In the genomic region with DNA sequence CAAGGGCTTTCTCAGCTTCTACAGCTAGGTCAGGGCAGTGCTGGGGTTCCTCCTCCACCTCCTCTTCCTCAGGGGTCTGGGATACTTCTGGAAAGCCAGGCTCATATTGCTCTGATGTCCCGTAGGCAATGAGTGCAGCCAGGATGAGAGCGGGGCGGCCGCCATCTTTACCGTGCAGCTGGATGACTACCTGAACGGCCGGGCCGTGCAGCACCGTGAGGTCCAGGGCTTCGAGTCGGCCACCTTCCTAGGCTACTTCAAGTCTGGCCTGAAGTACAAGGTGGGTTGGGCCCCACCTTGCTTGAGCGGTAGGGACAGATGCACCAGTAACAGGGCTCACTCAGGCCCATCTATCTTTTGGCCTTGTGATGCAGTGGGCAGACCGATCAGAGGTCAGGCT, we compare ENCODE assay signal across 18 cellular contexts. TPM values are rescaled to one million over a fixed set of nuclear protein-coding genes. Genes with fewer than 3 reads are reported as not detected.
DNase-seq lines count a peak whose midpoint lies in the region; ATAC-seq and TF ChIP-seq lines count a peak whose summit lies in the region.
"Had no signal": no experiment of that assay in that cellular context is flagged by ENCODE, and none has a peak within 500 bp of the region (broad histone marks: within the 10 kb centered on the region; RNA-seq: fewer than 3 reads in every experiment).

No MANE protein-coding gene starts in this region.

- DNase-seq in chondrocyte (ENCODE audit: low spot score): peak; percentile 72
- DNase-seq in esophagus squamous epithelium (lab: John Stamatoyannopoulos, UW): no peak
- no peak for DNase-seq in prostate gland (ENCODE audit: low spot score)
- no peak for DNase-seq in thoracic aorta (ENCODE audit: low spot score)
- no peak for DNase-seq in NCI-H226
- DNase-seq in GDM1 (lab: John Stamatoyannopoulos, UW): no peak
- DNase-seq in amygdala (lab: John Stamatoyannopoulos, UW): no peak
- DNase-seq: activated B cell treated with CpG ODN at 0.5 μM for 24 hours; activated CD4-positive, alpha-beta memory T cell treated with anti-CD3 and anti-CD28 coated beads for 36 hours; activated gamma-delta T cell treated with Interleukin-2 at 50 U/mL for 16 hours; foreskin fibroblast; kidney; naive thymus-derived CD4-positive, alpha-beta T cell; T1000; trophoblast cell had no signal

- no peaks in the 10 kb centered on the region for H3K9me3 ChIP-seq in esophagus squamous epithelium
- no peaks in the 10 kb centered on the region for H3K9me3 ChIP-seq in prostate gland
- H3K9me3 ChIP-seq in thoracic aorta: no peaks in the 10 kb centered on the region
- H3K9me3 ChIP-seq: adrenal gland; BLaER1 treated with 17β-estradiol and CSF1 and Interleukin-3, amounts not matched to agents 10 nM and 100 nM had no signal

- intact Hi-C loops in esophagus squamous epithelium (cut with DNase I): loop anchor here (10.0 kb wide), 1 partner anchor 88 kb away; no protein-coding TSS in a partner anchor
- intact Hi-C loops in prostate gland (cut with DNase I): no loop called here

- H3K36me3 Mint-ChIP-seq in chondrocyte (ENCODE audit: low read depth): peaks cover 21% of the 10 kb centered on the region
- H3K36me3 Mint-ChIP-seq: activated CD4-positive, alpha-beta memory T cell treated with anti-CD3 and anti-CD28 coated beads for 36 hours had no signal

- H3K27ac ChIP-seq in esophagus squamous epithelium (peak overlapping the region; percentile 66 to 95 (median 89)), prostate gland (peak overlapping the region; percentile 40 to 84), thoracic aorta (peak overlapping the region; percentile 69 to 91)
- H3K27ac ChIP-seq: BLaER1 treated with 17β-estradiol and CSF1 and Interleukin-3, amounts not matched to agents 10 nM and 100 nM; KMS-11 had no signal

- no peak for ATAC-seq in thoracic aorta (ENCODE audit: insufficient number of reproducible peaks, low FRiP score, low read depth)
- ATAC-seq: naive thymus-derived CD4-positive, alpha-beta T cell had no signal

- peaks cover 29% of the 10 kb centered on the region for H3K4me1 Mint-ChIP-seq in chondrocyte (ENCODE audit: low read depth)

- TF ChIP-seq POLR2A in esophagus squamous epithelium (IDR thresholded peaks at IDR 0.05): no peak
- no peak for TF ChIP-seq POLR2A in prostate gland (IDR thresholded peaks at IDR 0.05)

- peaks cover 48 to 94% (median 65%) of the 10 kb centered on the region in 3 donors for H3K4me1 ChIP-seq in esophagus squamous epithelium
- peaks cover 4% of the 10 kb centered on the region for H3K4me1 ChIP-seq in prostate gland (replicated peaks)
- peaks cover 62 to 84% of the 10 kb centered on the region in 2 donors for H3K4me1 ChIP-seq in thoracic aorta (ENCODE audit: control insufficient read depth in 1 of 2, low read depth in 2 of 2)

- H3K36me3 ChIP-seq in esophagus squamous epithelium (peaks cover 0 to 61% (median 18%) of the 10 kb centered on the region in 3 donors), prostate gland (no peaks in the 10 kb centered on the region), thoracic aorta (peaks cover 51% of the 10 kb centered on the region)

- H3K9me3 Mint-ChIP-seq in chondrocyte (ENCODE audit: low read depth): no peaks in the 10 kb centered on the region
- H3K9me3 Mint-ChIP-seq: activated B cell treated with CpG ODN at 0.5 μM for 24 hours; activated CD4-positive, alpha-beta memory T cell treated with anti-CD3 and anti-CD28 coated beads for 36 hours; naive thymus-derived CD4-positive, alpha-beta T cell had no signal

- TF ChIP-seq CTCF in chondrocyte (IDR thresholded peaks at IDR 0.05) (no peak), esophagus squamous epithelium (IDR thresholded peaks at IDR 0.05) (no peak), prostate gland (IDR thresholded peaks at IDR 0.05) (no peak), thoracic aorta (IDR thresholded peaks at IDR 0.05) (no peak)

- H3K27ac Mint-ChIP-seq in chondrocyte (ENCODE audit: unreplicated experiment): no peak overlapping the region
- H3K27ac Mint-ChIP-seq: activated B cell treated with CpG ODN at 0.5 μM for 24 hours; activated CD4-positive, alpha-beta memory T cell treated with anti-CD3 and anti-CD28 coated beads for 36 hours; naive thymus-derived CD4-positive, alpha-beta T cell had no signal

- WGBS in esophagus squamous epithelium, 2 donors: 82 to 100% methylated on average over 2 of the region's 13 CpGs
- 95% methylated on average over 13 of the region's 13 CpGs for WGBS in prostate gland

- H3K4me3 ChIP-seq in esophagus squamous epithelium: peak overlapping the region in 3 of 4 donors; percentile 53 to 82 (median 79)
- H3K4me3 ChIP-seq in prostate gland: no peak overlapping the region
- H3K4me3 ChIP-seq in thoracic aorta: peak overlapping the region; percentile 74
- H3K4me3 ChIP-seq: adrenal gland; BLaER1 treated with 17β-estradiol and CSF1 and Interleukin-3, amounts not matched to agents 10 nM and 100 nM had no signal

- H3K27me3 ChIP-seq in esophagus squamous epithelium (no peaks in the 10 kb centered on the region), prostate gland (replicated peaks; ENCODE audit: insufficient read depth) (no peaks in the 10 kb centered on the region), thoracic aorta (replicated peaks; ENCODE audit: insufficient read depth) (no peaks in the 10 kb centered on the region)
- H3K27me3 ChIP-seq: adrenal gland had no signal

- H3K27me3 Mint-ChIP-seq in chondrocyte (ENCODE audit: low read depth): no peaks in the 10 kb centered on the region

- no peak overlapping the region for H3K4me3 Mint-ChIP-seq in chondrocyte (ENCODE audit: unreplicated experiment)
- H3K4me3 Mint-ChIP-seq: activated B cell treated with CpG ODN at 0.5 μM for 24 hours; activated CD4-positive, alpha-beta memory T cell treated with anti-CD3 and anti-CD28 coated beads for 36 hours had no signal

RNA-seq across cellular contexts. Expression of a gene that starts 34.8 kb away (rescaled TPM):
- total RNA-seq in chondrocyte: 260 to 291 TPM (median 290 TPM) in 3 replicates
- total RNA-seq in esophagus squamous epithelium: 1,000 to 10,000 TPM in 2 of 4 donors, 100 to 1,000 TPM in 2; 287 to 1,151 (median 926) TPM
- 100 to 1,000 TPM; 390 to 690 TPM for total RNA-seq in prostate gland
- 1,000 to 10,000 TPM; 3,187 to 4,234 TPM for total RNA-seq in thoracic aorta

Comparison
In these comparisons a context has a peak if more than half of its experiments do, and no peak if none do; other contexts are left out.
1. H3K4me3 ChIP-seq: peak in esophagus squamous epithelium (3 of 4) and thoracic aorta (single experiment); none in prostate gland (0 of 2).
2. Peak in every context shown above with its lines, with median percentiles within 50 percentile points of each other: H3K27ac ChIP-seq.